ENCODE assay signal across 2 cellular contexts in genomic region chr20:59043698-59044097, GRCh38.
TF ChIP-seq lines count a peak whose summit lies in the region.

No MANE protein-coding gene starts in this region.

TF ChIP-seq in K562, 482 proteins besides CTCF, POLR2A, EP300 and RAD21:
- TF ChIP-seq POLR2AphosphoS5 (IDR thresholded peaks at IDR 0.05; ENCODE audit: control insufficient read depth, insufficient read depth, low read depth, low read length) (no peak), USF1 (CRISPR knock-in tag; IDR thresholded peaks at IDR 0.05) (no peak), ELF2 (CRISPR knock-in tag; IDR thresholded peaks at IDR 0.05) (no peak), CSDE1 (IDR thresholded peaks at IDR 0.05) (no peak)
TF ChIP-seq in K562: peak in this region for 0.

TF ChIP-seq in HepG2, 621 proteins besides CTCF, POLR2A, EP300 and RAD21:
- TF ChIP-seq MIER2 (CRISPR knock-in tag; IDR thresholded peaks at IDR 0.05): no peak
- no peak for TF ChIP-seq TOPORS (CRISPR knock-in tag; IDR thresholded peaks at IDR 0.05)
- TF ChIP-seq GTF3A (CRISPR knock-in tag; conservative IDR thresholded peaks at IDR 0.05): no peak
- no peak for TF ChIP-seq ZNF75D (CRISPR knock-in tag; IDR thresholded peaks at IDR 0.05; ENCODE audit: borderline replicate concordance)
- TF ChIP-seq ZNF326 (CRISPR knock-in tag; IDR thresholded peaks at IDR 0.05; ENCODE audit: borderline replicate concordance): no peak
- no peak for TF ChIP-seq GPN1 (CRISPR knock-in tag; IDR thresholded peaks at IDR 0.05; ENCODE audit: borderline replicate concordance)
TF ChIP-seq in HepG2: peak in this region for 0.
